ENCODE assay signal across 36 cellular contexts in the genomic region with DNA sequence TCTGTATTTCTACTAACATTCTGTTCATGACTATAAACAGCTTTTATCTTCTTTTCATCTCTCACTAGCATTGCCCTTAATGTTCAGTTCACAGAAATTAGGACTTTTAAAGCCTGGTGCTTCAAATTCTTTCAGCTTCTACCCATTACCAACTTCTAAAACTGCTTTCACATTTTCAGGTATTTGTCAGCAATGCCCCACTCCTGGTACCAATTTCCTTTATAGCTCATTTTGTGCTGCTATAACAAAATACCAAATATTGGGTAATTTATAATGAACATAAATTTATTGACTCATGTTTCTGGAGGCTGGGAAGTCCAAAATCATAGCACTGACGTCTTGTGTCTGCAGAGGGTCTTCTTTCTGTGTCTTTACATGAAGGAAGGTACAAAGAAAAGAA.
"Had no signal": no experiment of that assay in that cellular context is flagged by ENCODE, and none has a peak within 500 bp of the region (broad histone marks: within the 10 kb centered on the region; RNA-seq: fewer than 3 reads in every experiment).

No MANE protein-coding gene starts in this region.

- H3K4me1 ChIP-seq: adrenal gland, body of pancreas, breast epithelium had no signal

- H3K27ac ChIP-seq: adrenal gland, body of pancreas, brain microvascular endothelial cell, breast epithelium, VCaP had no signal

- H3K27me3 ChIP-seq: adrenal gland, body of pancreas, brain microvascular endothelial cell, breast epithelium had no signal

- H3K4me1 Mint-ChIP-seq: activated CD4-positive, alpha-beta T cell treated with anti-CD3 and anti-CD28 coated beads, Interleukin-2, amount 10 ng/mL, durations not matched to agents 24 days and 14 days; activated naive CD4-positive, alpha-beta T cell treated with anti-CD3 and anti-CD28 coated beads, Interleukin-2, amount 10 ng/mL, durations not matched to agents 7 days and 5 days; activated naive CD4-positive, alpha-beta T cell treated with anti-CD3 and anti-CD28 coated beads, Interleukin-2, amount 50 U/mL, for 24 hours; activated naive CD8-positive, alpha-beta T cell treated with anti-CD3 and anti-CD28 coated beads, Interleukin-2, amount 10 ng/mL, durations not matched to agents 7 days and 5 days; activated naive CD8-positive, alpha-beta T cell treated with anti-CD3 and anti-CD28 coated beads, Interleukin-2, amount 50 U/mL, for 24 hours; activated T-helper 17 cell treated with anti-CD3 and anti-CD28 coated beads, Interleukin-2, amount 50 U/mL, for 72 hours; T-cell had no signal

- DNase-seq: activated B cell treated with CpG ODN at 0.5 μM for 24 hours; activated CD4-positive, alpha-beta memory T cell treated with anti-CD3 and anti-CD28 coated beads for 36 hours; activated CD4-positive, alpha-beta T cell treated with anti-CD3 and anti-CD28 coated beads for 4 hours; activated CD4-positive, alpha-beta T cell treated with anti-CD3 and anti-CD28 coated beads, Interleukin-2, amount 10 ng/mL, durations not matched to agents 24 days and 14 days; activated CD4-positive, alpha-beta T cell treated with anti-CD3 and anti-CD28 coated beads, Interleukin-2, amount 50 U/mL, for 1 hour; activated CD4-positive, alpha-beta T cell treated with anti-CD3 and anti-CD28 coated beads, Interleukin-2, amount 50 U/mL, for 4 hours; activated CD4-positive, CD25-positive, alpha-beta regulatory T cell treated with anti-CD3 and anti-CD28 coated beads, Interleukin-2, amount 50 U/mL, for 72 hours; activated CD8-positive, alpha-beta memory T cell treated with anti-CD3 and anti-CD28 coated beads, Interleukin-2, amount 50 U/mL, for 4 hours; activated CD8-positive, alpha-beta T cell treated with anti-CD3 and anti-CD28 coated beads for 36 hours; activated effector memory CD4-positive, alpha-beta T cell treated with anti-CD3 and anti-CD28 coated beads, Interleukin-2, amount 50 U/mL, for 16 hours; activated naive CD4-positive, alpha-beta T cell treated with anti-CD3 and anti-CD28 coated beads, Interleukin-2, amount 10 ng/mL, durations not matched to agents 7 days and 5 days; activated naive CD4-positive, alpha-beta T cell treated with Interleukin-2 at 50 U/mL for 16 hours; activated naive CD8-positive, alpha-beta T cell treated with anti-CD3 and anti-CD28 coated beads, Interleukin-2, amount 10 ng/mL, durations not matched to agents 7 days and 5 days; activated naive CD8-positive, alpha-beta T cell treated with anti-CD3 and anti-CD28 coated beads, Interleukin-2, amount 50 U/mL, for 24 hours; activated T-cell treated with anti-CD3 and anti-CD28 coated beads for 4 hours; activated T-cell treated with anti-CD3 and anti-CD28 coated beads, Interleukin-2, amount 50 U/mL, for 1 hour; activated T-cell treated with anti-CD3 and anti-CD28 coated beads, Interleukin-2, amount 50 U/mL, for 4 hours; activated T-cell treated with anti-CD3 and anti-CD28 coated beads, Interleukin-2, amount 50 U/mL, for 72 hours; adrenal gland; amniotic stem cell; aorta; body of pancreas; brain microvascular endothelial cell; central memory CD4-positive, alpha-beta T cell; T-cell; T-helper 2 cell; T-helper 9 cell had no signal

- FAIRE-seq: astrocyte, TTC549 had no signal

- H3K36me3 ChIP-seq: adrenal gland, brain microvascular endothelial cell, breast epithelium had no signal

- H3K4me3 Mint-ChIP-seq: activated B cell treated with CpG ODN at 0.5 μM for 24 hours; activated CD4-positive, alpha-beta memory T cell treated with anti-CD3 and anti-CD28 coated beads for 36 hours; activated CD4-positive, alpha-beta T cell treated with anti-CD3 and anti-CD28 coated beads, Interleukin-2, amount 10 ng/mL, durations not matched to agents 24 days and 14 days; activated CD8-positive, alpha-beta T cell treated with anti-CD3 and anti-CD28 coated beads for 36 hours; activated naive CD4-positive, alpha-beta T cell treated with anti-CD3 and anti-CD28 coated beads, Interleukin-2, amount 10 ng/mL, durations not matched to agents 7 days and 5 days; activated naive CD4-positive, alpha-beta T cell treated with anti-CD3 and anti-CD28 coated beads, Interleukin-2, amount 50 U/mL, for 24 hours; activated naive CD8-positive, alpha-beta T cell; activated naive CD8-positive, alpha-beta T cell treated with anti-CD3 and anti-CD28 coated beads, Interleukin-2, amount 10 ng/mL, durations not matched to agents 7 days and 5 days; activated naive CD8-positive, alpha-beta T cell treated with anti-CD3 and anti-CD28 coated beads, Interleukin-2, amount 50 U/mL, for 24 hours; activated T-cell treated with anti-CD3 and anti-CD28 coated beads, Interleukin-2, amount 50 U/mL, for 4 hours; activated T-cell treated with anti-CD3 and anti-CD28 coated beads, Interleukin-2, amount 50 U/mL, for 72 hours; activated T-helper 1 cell treated with anti-CD3 and anti-CD28 coated beads, Interleukin-12 subunit alpha, Interleukin-12 subunit beta, Interleukin-2, Interleukin-4 antibody, amounts not matched to agents 30 ng/mL and 10 ng/mL and 1 ng/mL, durations not matched to agents 14 hours and 24 hours and 36 hours; activated T-helper 17 cell treated with anti-CD3 and anti-CD28 coated beads, Interleukin-2, amount 50 U/mL, for 72 hours; T-cell; T-helper 2 cell treated with Interferon-gamma antibody and Interleukin-4, amounts not matched to agents 5 μg/mL and 100 μg/mL, for 36 hours had no signal

- H3K27me3 Mint-ChIP-seq: activated B cell treated with CpG ODN at 0.5 μM for 24 hours; activated naive CD4-positive, alpha-beta T cell treated with anti-CD3 and anti-CD28 coated beads, Interleukin-2, amount 10 ng/mL, durations not matched to agents 7 days and 5 days; activated naive CD4-positive, alpha-beta T cell treated with anti-CD3 and anti-CD28 coated beads, Interleukin-2, amount 50 U/mL, for 24 hours; activated naive CD8-positive, alpha-beta T cell; activated naive CD8-positive, alpha-beta T cell treated with anti-CD3 and anti-CD28 coated beads, Interleukin-2, amount 10 ng/mL, durations not matched to agents 7 days and 5 days had no signal

- H3K36me3 Mint-ChIP-seq: activated naive CD4-positive, alpha-beta T cell treated with anti-CD3 and anti-CD28 coated beads, Interleukin-2, amount 10 ng/mL, durations not matched to agents 7 days and 5 days; activated naive CD8-positive, alpha-beta T cell treated with anti-CD3 and anti-CD28 coated beads, Interleukin-2, amount 10 ng/mL, durations not matched to agents 7 days and 5 days had no signal

- H3K9me3 ChIP-seq: adrenal gland, body of pancreas had no signal

- ATAC-seq: activated CD8-positive, alpha-beta T cell treated with anti-CD3 and anti-CD28 coated beads for 36 hours; activated naive CD8-positive, alpha-beta T cell treated with anti-CD3 and anti-CD28 coated beads, Interleukin-2, amount 50 U/mL, for 24 hours; activated T-cell treated with anti-CD3 and anti-CD28 coated beads, Interleukin-2, amount 50 U/mL, for 4 hours; activated T-cell treated with anti-CD3 and anti-CD28 coated beads, Interleukin-2, amount 50 U/mL, for 72 hours; activated T-helper 17 cell treated with anti-CD3 and anti-CD28 coated beads, Interleukin-2, amount 50 U/mL, for 72 hours; body of pancreas; T-cell had no signal

- H3K4me3 ChIP-seq: adrenal gland, body of pancreas, breast epithelium had no signal

- H3K27ac Mint-ChIP-seq: activated B cell treated with CpG ODN at 0.5 μM for 24 hours; activated CD4-positive, alpha-beta memory T cell treated with anti-CD3 and anti-CD28 coated beads for 36 hours; activated CD4-positive, alpha-beta T cell treated with anti-CD3 and anti-CD28 coated beads, Interleukin-2, amount 10 ng/mL, durations not matched to agents 24 days and 14 days; activated CD8-positive, alpha-beta T cell treated with anti-CD3 and anti-CD28 coated beads for 36 hours; activated naive CD4-positive, alpha-beta T cell treated with anti-CD3 and anti-CD28 coated beads, Interleukin-2, amount 10 ng/mL, durations not matched to agents 7 days and 5 days; activated naive CD4-positive, alpha-beta T cell treated with anti-CD3 and anti-CD28 coated beads, Interleukin-2, amount 50 U/mL, for 24 hours; activated naive CD8-positive, alpha-beta T cell; activated naive CD8-positive, alpha-beta T cell treated with anti-CD3 and anti-CD28 coated beads, Interleukin-2, amount 10 ng/mL, durations not matched to agents 7 days and 5 days; activated naive CD8-positive, alpha-beta T cell treated with anti-CD3 and anti-CD28 coated beads, Interleukin-2, amount 50 U/mL, for 24 hours; activated T-cell treated with anti-CD3 and anti-CD28 coated beads, Interleukin-2, amount 50 U/mL, for 72 hours; activated T-helper 1 cell treated with anti-CD3 and anti-CD28 coated beads, Interleukin-12 subunit alpha, Interleukin-12 subunit beta, Interleukin-2, Interleukin-4 antibody, amounts not matched to agents 30 ng/mL and 10 ng/mL and 1 ng/mL, durations not matched to agents 14 hours and 24 hours and 36 hours; activated T-helper 17 cell treated with anti-CD3 and anti-CD28 coated beads, Interleukin-2, amount 50 U/mL, for 72 hours; T-cell; T-helper 2 cell treated with Interferon-gamma antibody and Interleukin-4, amounts not matched to agents 5 μg/mL and 100 μg/mL, for 36 hours had no signal
